In genomic region chr12:7966558-7966957, GRCh38 we compare ENCODE assay signal across 15 cellular contexts. TPM values are rescaled to one million over a fixed set of nuclear protein-coding genes. Genes with fewer than 3 reads are reported as not detected.
DNase-seq lines count a peak whose midpoint lies in the region; ATAC-seq and TF ChIP-seq lines count a peak whose summit lies in the region.
"Had no signal": no experiment of that assay in that cellular context is flagged by ENCODE, and none has a peak within 500 bp of the region (broad histone marks: within the 10 kb centered on the region; RNA-seq: fewer than 3 reads in every experiment).

No MANE protein-coding gene starts in this region.

- TF ChIP-seq CTCF in neutrophil (IDR thresholded peaks at IDR 0.05): no peak

- H3K9me3 ChIP-seq in neutrophil: no peaks in the 10 kb centered on the region
- H3K9me3 ChIP-seq: body of pancreas, stomach had no signal

- peaks cover 3% of the 10 kb centered on the region for H3K9me3 Mint-ChIP-seq in activated naive CD8-positive, alpha-beta T cell treated with anti-CD3 and anti-CD28 coated beads for 36 hours

- H3K27me3 ChIP-seq in neutrophil: no peaks in the 10 kb centered on the region

- H3K4me3 Mint-ChIP-seq in activated naive CD8-positive, alpha-beta T cell treated with anti-CD3 and anti-CD28 coated beads for 36 hours: peak overlapping the region; percentile 26

- H3K4me3 ChIP-seq in neutrophil (ENCODE audit: low read depth in 1 of 2, low read length in 1 of 2): no peak overlapping the region
- H3K4me3 ChIP-seq: body of pancreas, stomach had no signal

- H3K36me3 Mint-ChIP-seq in activated naive CD8-positive, alpha-beta T cell treated with anti-CD3 and anti-CD28 coated beads for 36 hours: peaks cover 41% of the 10 kb centered on the region

- H3K36me3 ChIP-seq in neutrophil: no peaks in the 10 kb centered on the region
- H3K36me3 ChIP-seq: stomach had no signal

- peaks cover 63 to 65% of the 10 kb centered on the region in 2 experiments for H3K4me1 ChIP-seq in neutrophil (ENCODE audit: control insufficient read depth in 1 of 2, insufficient read depth in 1 of 2, low read depth in 1 of 2, low read length in 1 of 2)

- ATAC-seq in GM21515 (IDR thresholded peaks at IDR 0.05; ENCODE audit: unreplicated experiment): no peak
- ATAC-seq: body of pancreas, Panc1, sciatic nerve had no signal

- H3K27me3 Mint-ChIP-seq in activated naive CD8-positive, alpha-beta T cell treated with anti-CD3 and anti-CD28 coated beads for 36 hours: no peaks in the 10 kb centered on the region

- DNase-seq in activated T-cell treated with anti-CD3 and anti-CD28 coated beads for 48 hours (ENCODE audit: low read depth) (peak; percentile 45), activated T-cell treated with anti-CD3 and anti-CD28 coated beads for 4 hours (no peak), HCEC 1CT (peak; percentile 43), AG08395 (ENCODE audit: low spot score) (no peak), NCI-H1436 treated with DMSO at 0.1 percent for 48 hours (lab: John Stamatoyannopoulos, UW) (no peak)
- DNase-seq in activated naive CD8-positive, alpha-beta T cell treated with anti-CD3 and anti-CD28 coated beads for 36 hours: no peak
- DNase-seq: activated gamma-delta T cell treated with Interleukin-2 at 50 U/mL for 16 hours, COR-L47, NCI-H526 treated with DMSO at 0.1 percent for 48 hours, stomach had no signal

- H3K27ac ChIP-seq in neutrophil: peak overlapping the region; percentile 20
- H3K27ac ChIP-seq: body of pancreas, stomach had no signal

- H3K4me1 Mint-ChIP-seq in activated naive CD8-positive, alpha-beta T cell treated with anti-CD3 and anti-CD28 coated beads for 36 hours: peaks cover 29% of the 10 kb centered on the region

- H3K27ac Mint-ChIP-seq in activated naive CD8-positive, alpha-beta T cell treated with anti-CD3 and anti-CD28 coated beads for 36 hours: peak overlapping the region; percentile 17

RNA-seq across cellular contexts. Expression of gene SLC2A3, which starts 30.6 kb away (rescaled TPM):
- total RNA-seq in activated naive CD8-positive, alpha-beta T cell treated with anti-CD3 and anti-CD28 coated beads for 36 hours: 100 to 1,000 TPM; 125 to 147 TPM

Comparison
In these comparisons a context has a peak if more than half of its experiments do, and no peak if none do; other contexts are left out.
1. DNase-seq: peak in activated T-cell treated with anti-CD3 and anti-CD28 coated beads for 48 hours (single experiment) and HCEC 1CT (single experiment); none in activated T-cell treated with anti-CD3 and anti-CD28 coated beads for 4 hours (single experiment), activated naive CD8-positive, alpha-beta T cell treated with anti-CD3 and anti-CD28 coated beads for 36 hours (single experiment), AG08395 (single experiment) and NCI-H1436 treated with DMSO at 0.1 percent for 48 hours (single experiment).